In genomic region chr4:84032372-84032771, GRCh38 we compare ENCODE assay signal across 1 cellular context.
TF ChIP-seq lines count a peak whose summit lies in the region.

No MANE protein-coding gene starts in this region.

TF ChIP-seq in GM12878, 131 proteins besides CTCF, POLR2A, EP300 and RAD21 (continued from another document):
- no peak for TF ChIP-seq ZBTB40 (IDR thresholded peaks at IDR 0.05; ENCODE audit: borderline replicate concordance)
- TF ChIP-seq IRF4 (IDR thresholded peaks at IDR 0.05; ENCODE audit: low read depth, low read length) = peak; percentile 48
- TF ChIP-seq STAT3 (IDR thresholded peaks at IDR 0.05; ENCODE audit: low read depth, low read length) = no peak
- no peak for TF ChIP-seq ZBTB33 (IDR thresholded peaks at IDR 0.05)
- peak; percentile 62; the same call in 1 of the 2 replicates for TF ChIP-seq MEF2A (IDR thresholded peaks at IDR 0.05; ENCODE audit: insufficient read depth, low read depth, low read length)
- no peak for TF ChIP-seq MEF2B (IDR thresholded peaks at IDR 0.05; ENCODE audit: partially characterized antibody, poor library complexity, severe bottlenecking)
- no peak for TF ChIP-seq DPF2 (IDR thresholded peaks at IDR 0.05)
- TF ChIP-seq ATF7 (IDR thresholded peaks at IDR 0.05; ENCODE audit: low read depth) = 0 out of 2 replicates have a peak, but pooled peaks have one; percentile 13
- TF ChIP-seq SKIL (IDR thresholded peaks at IDR 0.05; ENCODE audit: low read depth, poor library complexity, severe bottlenecking) = peak; percentile 21
- TF ChIP-seq E4F1 (IDR thresholded peaks at IDR 0.05; ENCODE audit: borderline replicate concordance, partially characterized antibody) = no peak
